25 cellular contexts compared by ENCODE assay signal in the genomic region with DNA sequence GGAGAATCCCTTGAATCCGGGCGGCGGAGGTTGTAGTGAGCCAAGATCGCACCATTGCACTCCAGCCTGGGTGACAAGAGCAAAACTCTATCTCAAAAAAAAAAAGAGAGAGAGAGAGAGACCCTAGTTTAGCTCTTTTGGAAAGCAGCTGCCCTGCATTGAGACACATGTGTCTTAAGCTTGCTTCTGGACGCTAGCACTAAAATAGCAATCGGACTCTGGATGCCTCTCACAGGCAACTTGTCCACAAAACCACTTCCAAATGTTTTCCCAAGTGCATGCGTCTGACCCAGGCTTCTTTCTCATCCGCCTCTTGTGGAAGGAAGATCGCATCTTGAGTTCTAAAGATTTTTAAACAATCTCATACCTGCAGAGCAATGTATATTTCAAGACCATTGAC.
"Had no signal": no experiment of that assay in that cellular context is flagged by ENCODE, and none has a peak within 500 bp of the region (broad histone marks: within the 10 kb centered on the region; RNA-seq: fewer than 3 reads in every experiment).

No MANE protein-coding gene starts in this region.

- H3K27me3 ChIP-seq: breast epithelium, heart right ventricle, right lobe of liver, upper lobe of left lung had no signal

- H3K4me1 ChIP-seq: breast epithelium, parathyroid adenoma, right lobe of liver, upper lobe of left lung had no signal

- H3K9me3 Mint-ChIP-seq: activated CD4-positive, alpha-beta memory T cell treated with anti-CD3 and anti-CD28 coated beads for 36 hours; activated naive CD4-positive, alpha-beta T cell treated with anti-CD3 and anti-CD28 coated beads for 36 hours; activated naive CD8-positive, alpha-beta T cell treated with anti-CD3 and anti-CD28 coated beads, Interleukin-2, amount 10 ng/mL, durations not matched to agents 7 days and 5 days; activated T-cell treated with anti-CD3 and anti-CD28 coated beads, Interleukin-2, amount 50 U/mL, for 72 hours; natural killer cell; stimulated activated naive B cell treated with anti-CD40 and anti-IgM and Interleukin-4, amounts not matched to agents 10 μg/mL and 1 μg/mL and 100 μg/mL, for 72 hours; T-helper 1 cell treated with Interleukin-12 subunit alpha and Interleukin-12 subunit beta and Interleukin-4 antibody, amounts not matched to agents 30 μg/mL and 1 μg/mL, for 36 hours had no signal

- DNase-seq: activated CD4-positive, alpha-beta memory T cell treated with anti-CD3 and anti-CD28 coated beads for 36 hours; activated CD4-positive, alpha-beta T cell treated with anti-CD3 and anti-CD28 coated beads for 48 hours; activated CD4-positive, CD25-positive, alpha-beta regulatory T cell; activated effector memory CD4-positive, alpha-beta T cell treated with Interleukin-2 at 50 U/mL for 16 hours; activated naive CD4-positive, alpha-beta T cell treated with anti-CD3 and anti-CD28 coated beads for 36 hours; activated naive CD8-positive, alpha-beta T cell treated with anti-CD3 and anti-CD28 coated beads, Interleukin-2, amount 10 ng/mL, durations not matched to agents 7 days and 5 days; activated T-cell treated with anti-CD3 and anti-CD28 coated beads, Interleukin-2, amount 50 U/mL, for 72 hours; amniotic stem cell; cerebellar nuclear complex; foreskin fibroblast; heart right ventricle; natural killer cell; right lobe of liver; stimulated activated CD4-positive, alpha-beta T cell treated with anti-CD3 and anti-CD28 coated beads, Interleukin-2, amount 100 ng/mL, for 48 hours; stimulated activated CD8-positive, alpha-beta memory T cell treated with anti-CD3 and anti-CD28 coated beads, Interleukin-4, amount 100 ng/mL, for 48 hours; stimulated activated naive B cell treated with anti-CD40 and anti-IgM and Interleukin-4, amounts not matched to agents 10 μg/mL and 1 μg/mL and 100 μg/mL, for 72 hours; T1000; upper lobe of left lung had no signal

- H3K27me3 Mint-ChIP-seq: activated CD4-positive, alpha-beta memory T cell treated with anti-CD3 and anti-CD28 coated beads for 36 hours; activated naive CD8-positive, alpha-beta T cell treated with anti-CD3 and anti-CD28 coated beads, Interleukin-2, amount 10 ng/mL, durations not matched to agents 7 days and 5 days; stimulated activated naive B cell treated with anti-CD40 and anti-IgM and Interleukin-4, amounts not matched to agents 10 μg/mL and 1 μg/mL and 100 μg/mL, for 72 hours had no signal

- H3K27ac Mint-ChIP-seq: activated CD4-positive, alpha-beta memory T cell treated with anti-CD3 and anti-CD28 coated beads for 36 hours; activated naive CD4-positive, alpha-beta T cell treated with anti-CD3 and anti-CD28 coated beads for 36 hours; activated naive CD8-positive, alpha-beta T cell treated with anti-CD3 and anti-CD28 coated beads, Interleukin-2, amount 10 ng/mL, durations not matched to agents 7 days and 5 days; activated T-cell treated with anti-CD3 and anti-CD28 coated beads, Interleukin-2, amount 50 U/mL, for 72 hours; natural killer cell; T-helper 1 cell treated with Interleukin-12 subunit alpha and Interleukin-12 subunit beta and Interleukin-4 antibody, amounts not matched to agents 30 μg/mL and 1 μg/mL, for 36 hours had no signal

- ATAC-seq: activated T-cell treated with anti-CD3 and anti-CD28 coated beads, Interleukin-2, amount 50 U/mL, for 72 hours; natural killer cell; right lobe of liver; stimulated activated naive B cell treated with anti-CD40 and anti-IgM and Interleukin-4, amounts not matched to agents 10 μg/mL and 1 μg/mL and 100 μg/mL, for 72 hours had no signal

- H3K9me3 ChIP-seq: breast epithelium, heart right ventricle, right lobe of liver, thoracic aorta, upper lobe of left lung had no signal

- H3K36me3 ChIP-seq: breast epithelium, heart right ventricle, right lobe of liver, thoracic aorta, upper lobe of left lung had no signal

- H3K36me3 Mint-ChIP-seq: activated CD4-positive, alpha-beta memory T cell treated with anti-CD3 and anti-CD28 coated beads for 36 hours; activated naive CD8-positive, alpha-beta T cell treated with anti-CD3 and anti-CD28 coated beads, Interleukin-2, amount 10 ng/mL, durations not matched to agents 7 days and 5 days; natural killer cell had no signal

- H3K9ac ChIP-seq: parathyroid adenoma had no signal

- H3K4me3 Mint-ChIP-seq: activated CD4-positive, alpha-beta memory T cell treated with anti-CD3 and anti-CD28 coated beads for 36 hours; activated naive CD4-positive, alpha-beta T cell treated with anti-CD3 and anti-CD28 coated beads for 36 hours; activated naive CD8-positive, alpha-beta T cell treated with anti-CD3 and anti-CD28 coated beads, Interleukin-2, amount 10 ng/mL, durations not matched to agents 7 days and 5 days; activated T-cell treated with anti-CD3 and anti-CD28 coated beads, Interleukin-2, amount 50 U/mL, for 72 hours; natural killer cell; stimulated activated naive B cell treated with anti-CD40 and anti-IgM and Interleukin-4, amounts not matched to agents 10 μg/mL and 1 μg/mL and 100 μg/mL, for 72 hours; T-helper 1 cell treated with Interleukin-12 subunit alpha and Interleukin-12 subunit beta and Interleukin-4 antibody, amounts not matched to agents 30 μg/mL and 1 μg/mL, for 36 hours had no signal

- H3K27ac ChIP-seq: breast epithelium, coronary artery, epithelial cell of prostate, parathyroid adenoma, right lobe of liver, thoracic aorta, upper lobe of left lung had no signal

- H3K4me3 ChIP-seq: breast epithelium, coronary artery, heart right ventricle, lung, right lobe of liver, thoracic aorta, upper lobe of left lung had no signal

- H2AFZ ChIP-seq: parathyroid adenoma had no signal
